ENCODE assay signal across 8 cellular contexts in the genomic region with DNA sequence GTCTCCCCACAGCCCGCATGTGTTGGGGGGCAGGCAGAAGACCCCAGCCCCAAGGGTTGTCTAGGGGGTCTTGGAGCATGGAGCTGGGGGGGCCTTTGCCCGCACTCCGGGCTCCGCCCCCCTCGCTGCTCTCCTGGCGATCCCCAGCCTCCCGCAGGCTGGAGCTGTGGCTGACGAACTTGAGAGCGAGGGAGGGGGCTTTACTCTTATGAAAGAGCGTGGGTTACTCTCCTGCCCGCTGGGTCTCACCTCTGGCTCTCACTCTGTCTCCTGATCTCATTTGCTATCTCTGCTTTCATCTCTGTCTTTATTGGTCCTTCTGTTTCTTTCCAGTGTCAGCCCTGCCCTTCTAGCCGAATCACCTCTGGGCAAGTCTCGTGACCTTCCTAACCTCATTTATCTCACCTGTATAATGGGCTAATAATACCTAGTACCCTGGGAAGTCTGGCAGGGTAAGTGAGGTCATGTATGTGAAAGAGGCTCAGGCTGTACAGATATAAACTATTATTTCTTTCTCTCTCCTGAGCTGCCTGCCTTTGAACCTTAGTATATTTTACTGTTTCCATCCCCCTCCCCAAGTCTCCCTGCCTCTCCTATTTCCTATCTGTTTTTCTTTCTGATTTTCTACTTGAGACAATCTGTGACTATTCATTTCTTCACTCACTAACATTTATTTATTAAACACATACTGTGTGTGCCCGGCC. TPM values are rescaled to one million over a fixed set of nuclear protein-coding genes. Genes with fewer than 3 reads are reported as not detected.
DNase-seq lines count a peak whose midpoint lies in the region; FAIRE-seq and TF ChIP-seq lines count a peak whose summit lies in the region.

No MANE protein-coding gene starts in this region.

- no peak for FAIRE-seq in kidney (lab: Jason Lieb, UNC)

- H3K9me3 Mint-ChIP-seq in activated naive CD4-positive, alpha-beta T cell treated with anti-CD3 and anti-CD28 coated beads for 36 hours: no peaks in the 10 kb centered on the region

- no peak for DNase-seq in activated naive CD4-positive, alpha-beta T cell treated with anti-CD3 and anti-CD28 coated beads for 36 hours
- no peak for DNase-seq in activated naive CD4-positive, alpha-beta T cell treated with anti-CD3 and anti-CD28 coated beads, Interleukin-2, amount 50 U/mL, for 16 hours
- peak; percentile 50 for DNase-seq in NCI-H128 (lab: John Stamatoyannopoulos, UW; ENCODE audit: unreplicated experiment)
- no peak for DNase-seq in ascending aorta (ENCODE audit: low spot score in 2 of 2)
- no peak for DNase-seq in kidney
- DNase-seq in hippocampal formation (lab: John Stamatoyannopoulos, UW): no peak
- no peak for DNase-seq in NOMO-1 treated with dmso at 0.1 percent for 144 hours (lab: John Stamatoyannopoulos, UW; ENCODE audit: unreplicated experiment)

- no peaks in the 10 kb centered on the region for H3K27me3 ChIP-seq in ascending aorta
- no peaks in the 10 kb centered on the region for H3K27me3 ChIP-seq in subcutaneous abdominal adipose tissue (ENCODE audit: control insufficient read depth in 5 of 5, insufficient read depth in 4 of 5, low read length in 5 of 5)

- CTCF ChIA-PET in activated naive CD4-positive, alpha-beta T cell treated with anti-CD3 and anti-CD28 coated beads for 36 hours (lab: Charles Lee): interaction anchor here (0.6 to 15.0 kb wide), 8 partner anchors 11 to 144 kb away, joined by 3 to 197 read pairs (median 5); partner anchors contain the start of genes ADAM15 and KRTCAP2

- H3K9me3 ChIP-seq in ascending aorta (no peaks in the 10 kb centered on the region), kidney (ENCODE audit: control insufficient read depth in 1 of 2, low read length in 2 of 2) (no peaks in the 10 kb centered on the region), subcutaneous abdominal adipose tissue (ENCODE audit: control insufficient read depth in 5 of 5, low read length in 5 of 5) (no peaks in the 10 kb centered on the region)

- H3K9ac ChIP-seq in kidney (ENCODE audit: low read length in 2 of 2): peak overlapping the region in 1 of 2 donors; percentile 39
- H3K9ac ChIP-seq in subcutaneous abdominal adipose tissue (ENCODE audit: low read length in 5 of 5): peak overlapping the region in 4 of 5 donors; percentile 23 to 68 (median 36)

- H3K36me3 ChIP-seq in ascending aorta (peaks cover 2 to 16% of the 10 kb centered on the region in 2 donors), kidney (ENCODE audit: control insufficient read depth in 1 of 2, insufficient read depth in 2 of 2, low read length in 2 of 2) (no peaks in the 10 kb centered on the region), subcutaneous abdominal adipose tissue (ENCODE audit: control insufficient read depth in 5 of 5, insufficient read depth in 5 of 5, low read length in 5 of 5) (peaks cover 0 to 31% (median 25%) of the 10 kb centered on the region in 5 donors)

- H3K27ac Mint-ChIP-seq in activated naive CD4-positive, alpha-beta T cell treated with anti-CD3 and anti-CD28 coated beads for 36 hours: no peak overlapping the region

- H3K4me3 ChIP-seq in ascending aorta (peak overlapping the region; percentile 60 to 93), kidney (ENCODE audit: low read length in 2 of 2) (peak overlapping the region; percentile 62 to 72), subcutaneous abdominal adipose tissue (ENCODE audit: low read depth in 1 of 5, low read length in 5 of 5) (peak overlapping the region; percentile 51 to 89 (median 71))

- peaks cover 30% of the 10 kb centered on the region for H3K4me1 Mint-ChIP-seq in activated naive CD4-positive, alpha-beta T cell treated with anti-CD3 and anti-CD28 coated beads for 36 hours (ENCODE audit: low read depth)

- peak overlapping the region; percentile 79 for H3K4me3 Mint-ChIP-seq in activated naive CD4-positive, alpha-beta T cell treated with anti-CD3 and anti-CD28 coated beads for 36 hours

- H3K4me1 ChIP-seq in ascending aorta (peaks cover 14 to 18% of the 10 kb centered on the region in 2 donors), kidney (ENCODE audit: control insufficient read depth in 1 of 2, insufficient read depth in 1 of 2, low read depth in 1 of 2, low read length in 2 of 2) (peaks cover 4 to 17% of the 10 kb centered on the region in 2 donors), subcutaneous abdominal adipose tissue (ENCODE audit: control insufficient read depth in 5 of 5, insufficient read depth in 5 of 5, low read length in 5 of 5) (peaks cover 7 to 44% (median 35%) of the 10 kb centered on the region in 5 donors)

- H3K27me3 Mint-ChIP-seq in activated naive CD4-positive, alpha-beta T cell treated with anti-CD3 and anti-CD28 coated beads for 36 hours (ENCODE audit: low read depth): no peaks in the 10 kb centered on the region

- intact Hi-C loops in activated naive CD4-positive, alpha-beta T cell treated with anti-CD3 and anti-CD28 coated beads for 36 hours (cut with micrococcal nuclease): loop anchor here (5.0 kb wide), 1 partner anchor 397 kb away; no protein-coding TSS in a partner anchor
- intact Hi-C loops in ascending aorta (cut with DNase I) (loop anchor here (5.0 kb wide), 1 partner anchor 107 kb away; the partner anchor contains the start of gene PBXIP1), kidney (cut with DNase I) (no loop called here)

- TF ChIP-seq CTCF in ascending aorta (IDR thresholded peaks at IDR 0.05): no peak
- TF ChIP-seq CTCF in kidney (IDR thresholded peaks at IDR 0.05; ENCODE audit: borderline replicate concordance, extremely low read depth, insufficient read depth): no peak

- H3K27ac ChIP-seq in ascending aorta (peak overlapping the region in 1 of 2 donors; percentile 65), kidney (ENCODE audit: low read depth in 2 of 2, low read length in 2 of 2) (peak overlapping the region in 1 of 2 donors; percentile 72), subcutaneous abdominal adipose tissue (ENCODE audit: low read depth, low read length) (no peak overlapping the region)

- peaks cover 1% of the 10 kb centered on the region for H3K36me3 Mint-ChIP-seq in activated naive CD4-positive, alpha-beta T cell treated with anti-CD3 and anti-CD28 coated beads for 36 hours (ENCODE audit: low read depth)

RNA-seq across cellular contexts. Expression of gene EFNA4, which starts 0.7 kb away (rescaled TPM):
- 1 to 10 TPM; 3.3 to 4.5 TPM for total RNA-seq in activated naive CD4-positive, alpha-beta T cell treated with anti-CD3 and anti-CD28 coated beads for 36 hours
- total RNA-seq in ascending aorta (11.2 TPM), kidney (7.6 TPM)
- polyA plus RNA-seq in kidney (ENCODE audit: insufficient read depth, low read depth, low replicate concordance): 11.8 TPM

RNA-seq across cellular contexts. Expression of gene ADAM15, which starts 13.1 kb away (rescaled TPM):
- 10 to 100 TPM; 53.8 to 55.8 TPM for total RNA-seq in activated naive CD4-positive, alpha-beta T cell treated with anti-CD3 and anti-CD28 coated beads for 36 hours
- total RNA-seq in ascending aorta: 610 TPM
- total RNA-seq in kidney: 152 TPM
- polyA plus RNA-seq in kidney (ENCODE audit: insufficient read depth, low read depth, low replicate concordance): 68.4 TPM

RNA-seq across cellular contexts. Expression of gene EFNA3, which starts 14.4 kb away (rescaled TPM):
- 1 to 10 TPM; 1.3 to 2.5 TPM for total RNA-seq in activated naive CD4-positive, alpha-beta T cell treated with anti-CD3 and anti-CD28 coated beads for 36 hours
- total RNA-seq in ascending aorta (1.5 TPM), kidney (1.7 TPM)
- polyA plus RNA-seq in kidney (ENCODE audit: insufficient read depth, low read depth, low replicate concordance): 1.2 TPM

RNA-seq across cellular contexts. Expression of gene DCST1, which starts 30.6 kb away (rescaled TPM):
- not detected for total RNA-seq in activated naive CD4-positive, alpha-beta T cell treated with anti-CD3 and anti-CD28 coated beads for 36 hours
- total RNA-seq in ascending aorta (not detected), kidney (not detected)
- not detected for polyA plus RNA-seq in kidney (ENCODE audit: insufficient read depth, low read depth, low replicate concordance)

RNA-seq across cellular contexts. Expression of gene DCST2, which starts 30.7 kb away (rescaled TPM):
- 1 to 10 TPM; 1.1 to 1.5 TPM for total RNA-seq in activated naive CD4-positive, alpha-beta T cell treated with anti-CD3 and anti-CD28 coated beads for 36 hours
- total RNA-seq in ascending aorta (0.64 TPM), kidney (1.4 TPM)
- polyA plus RNA-seq in kidney (ENCODE audit: insufficient read depth, low read depth, low replicate concordance): 0.43 TPM
